Comparison of ENCODE assay signal across 17 cellular contexts in the genomic region with DNA sequence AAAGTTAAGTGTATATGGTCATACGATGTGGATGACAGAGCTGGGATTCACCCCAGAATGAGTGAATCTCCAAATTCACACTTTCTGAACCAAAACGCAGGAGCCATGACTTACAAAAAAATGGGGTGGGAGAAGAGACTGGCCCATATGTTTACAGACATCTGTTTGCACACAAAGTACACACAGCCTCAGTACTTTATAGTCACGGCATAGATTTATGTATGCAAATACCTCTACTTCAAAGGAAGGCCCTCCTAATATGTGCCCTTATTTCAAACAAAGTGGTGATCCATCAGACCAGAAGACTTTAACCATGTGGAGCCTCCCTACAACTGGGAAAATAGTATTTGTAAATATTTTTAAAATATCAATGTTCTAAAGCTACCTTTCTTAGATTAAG.
"Had no signal": no experiment of that assay in that cellular context is flagged by ENCODE, and none has a peak within 500 bp of the region (broad histone marks: within the 10 kb centered on the region; RNA-seq: fewer than 3 reads in every experiment).

No MANE protein-coding gene starts in this region.

- DNase-seq: dermis blood vessel endothelial cell; dorsolateral prefrontal cortex; effector CD4-positive, alpha-beta T cell; effector memory CD4-positive, alpha-beta T cell; foreskin keratinocyte; head of caudate nucleus; heart right ventricle; hippocampal formation; left cardiac atrium; left lung; left ventricle myocardium superior; lower lobe of right lung; mesenchymal stem cell had no signal

- H3K9me3 ChIP-seq: esophagus muscularis mucosa, gastroesophageal sphincter, left lung, lower lobe of right lung had no signal

- H3K27ac ChIP-seq: coronary artery, esophagus muscularis mucosa, foreskin keratinocyte, gastroesophageal sphincter, heart right ventricle, left lung, lower lobe of right lung had no signal

- H3K27me3 ChIP-seq: dorsolateral prefrontal cortex, esophagus muscularis mucosa, foreskin keratinocyte, gastroesophageal sphincter, heart right ventricle, left lung had no signal

- H3K4me3 ChIP-seq: coronary artery, dorsolateral prefrontal cortex, esophagus muscularis mucosa, gastroesophageal sphincter, heart right ventricle, left lung, lower lobe of right lung had no signal

- H3K9me3 Mint-ChIP-seq: mesothelial cell of epicardium had no signal

- H3K4me3 Mint-ChIP-seq: mesothelial cell of epicardium had no signal

- H3K36me3 ChIP-seq: esophagus muscularis mucosa, gastroesophageal sphincter, heart right ventricle, left lung, lower lobe of right lung had no signal
